ENCODE assay signal across 12 cellular contexts in genomic region chr2:72077702-72078169, GRCh38.
DNase-seq lines count a peak whose midpoint lies in the region; ATAC-seq and TF ChIP-seq lines count a peak whose summit lies in the region.
"Had no signal": no experiment of that assay in that cellular context is flagged by ENCODE, and none has a peak within 500 bp of the region (broad histone marks: within the 10 kb centered on the region; RNA-seq: fewer than 3 reads in every experiment).

No MANE protein-coding gene starts in this region.

- H3K9me3 ChIP-seq in mucosa of descending colon = peaks cover 8% of the 10 kb centered on the region
- H3K9me3 ChIP-seq: BE2C had no signal

- no peaks in the 10 kb centered on the region for H3K36me3 ChIP-seq in mucosa of descending colon (ENCODE audit: low read depth)
- H3K36me3 ChIP-seq: BE2C had no signal

- intact Hi-C loops in left colon (cut with DNase I, micrococcal nuclease) = no loop called here
- intact Hi-C loops in mucosa of descending colon (cut with DNase I, micrococcal nuclease) = no loop called here

- H3K4me1 ChIP-seq in mucosa of descending colon (ENCODE audit: low read depth) = no peaks in the 10 kb centered on the region
- H3K4me1 ChIP-seq: BE2C had no signal

- H3K27ac ChIP-seq in coronary artery = no peak overlapping the region
- H3K27ac ChIP-seq: GM23248, HL-60 had no signal

- peak; percentile 91 for DNase-seq in DMS53 treated with DMSO at 0.1 percent for 48 hours (lab: John Stamatoyannopoulos, UW; ENCODE audit: unreplicated experiment)
- peak; percentile 71 for DNase-seq in NCI-H146 (lab: John Stamatoyannopoulos, UW)
- no peak for DNase-seq in left colon
- DNase-seq in mucosa of descending colon = no peak
- DNase-seq in coronary artery (ENCODE audit: low spot score) = no peak
- DNase-seq in foreskin fibroblast = no peak
- DNase-seq: BE2C; CD8-positive, alpha-beta memory T cell; GM23248 had no signal

- ATAC-seq in left colon = peak; percentile 28
- peak; percentile 55 for ATAC-seq in mucosa of descending colon
- no peak for ATAC-seq in HG03139 (IDR thresholded peaks at IDR 0.05; ENCODE audit: unreplicated experiment)
- ATAC-seq: HCT116 had no signal

- H3K4me3 ChIP-seq in mucosa of descending colon (no peak overlapping the region), coronary artery (no peak overlapping the region), foreskin fibroblast (ENCODE audit: low read depth in 1 of 2, low read length in 2 of 2) (no peak overlapping the region)
- H3K4me3 ChIP-seq: GM23248 had no signal

- no peak for TF ChIP-seq CTCF in mucosa of descending colon (IDR thresholded peaks at IDR 0.05)
- TF ChIP-seq CTCF in coronary artery (IDR thresholded peaks at IDR 0.05) = no peak
- no peak for TF ChIP-seq CTCF in foreskin fibroblast (IDR thresholded peaks at IDR 0.05; ENCODE audit: low read depth, low read length)

Comparison
In these comparisons a context has a peak if more than half of its experiments do, and no peak if none do; other contexts are left out.
1. DNase-seq: peak in DMS53 treated with DMSO at 0.1 percent for 48 hours (single experiment) and NCI-H146 (single experiment); none in left colon (0 of 2), mucosa of descending colon (0 of 3), coronary artery (single experiment) and foreskin fibroblast (0 of 2).